21 cellular contexts compared by ENCODE assay signal in genomic region chr10:51327432-51327831, GRCh38.
DNase-seq lines count a peak whose midpoint lies in the region; ATAC-seq, FAIRE-seq and TF ChIP-seq lines count a peak whose summit lies in the region.
"Had no signal": no experiment of that assay in that cellular context is flagged by ENCODE, and none has a peak within 500 bp of the region (broad histone marks: within the 10 kb centered on the region; RNA-seq: fewer than 3 reads in every experiment).

No MANE protein-coding gene starts in this region.

- no peaks in the 10 kb centered on the region for H3K9me3 Mint-ChIP-seq in natural killer cell treated with Interleukin-12 subunit alpha and Interleukin-12 subunit beta and Interleukin-15 and Interleukin-18, amount 100 ng/mL, for 72 hours

- H3K27me3 Mint-ChIP-seq in natural killer cell treated with Interleukin-12 subunit alpha and Interleukin-12 subunit beta and Interleukin-15 and Interleukin-18, amount 100 ng/mL, for 72 hours = no peaks in the 10 kb centered on the region
- H3K27me3 Mint-ChIP-seq: B cell; CD4-positive, alpha-beta T cell had no signal

- H3K4me1 ChIP-seq in PC-3 (ENCODE audit: insufficient read depth, low read length) (no peaks in the 10 kb centered on the region), kidney (ENCODE audit: control insufficient read depth in 1 of 2, insufficient read depth in 1 of 2, low read depth in 1 of 2, low read length in 2 of 2) (no peaks in the 10 kb centered on the region), mucosa of descending colon (ENCODE audit: low read depth) (no peaks in the 10 kb centered on the region)
- H3K4me1 ChIP-seq: A549; BLaER1 treated with 17β-estradiol and CSF1 and Interleukin-3, amounts not matched to agents 10 nM and 100 nM; Caco-2 had no signal

- H3K4me3 ChIP-seq in PC-3 (ENCODE audit: low read length) (no peak overlapping the region), kidney (ENCODE audit: low read length in 2 of 2) (no peak overlapping the region), mucosa of descending colon (no peak overlapping the region)
- H3K4me3 ChIP-seq: A549; BLaER1 treated with 17β-estradiol and CSF1 and Interleukin-3, amounts not matched to agents 10 nM and 100 nM had no signal

- no peaks in the 10 kb centered on the region for H3K9me3 ChIP-seq in PC-3 (ENCODE audit: low read length)
- no peaks in the 10 kb centered on the region for H3K9me3 ChIP-seq in kidney (ENCODE audit: control insufficient read depth in 1 of 2, low read length in 2 of 2)
- no peaks in the 10 kb centered on the region for H3K9me3 ChIP-seq in mucosa of descending colon
- H3K9me3 ChIP-seq: A549; BLaER1 treated with 17β-estradiol and CSF1 and Interleukin-3, amounts not matched to agents 10 nM and 100 nM; Caco-2 had no signal

- H3K36me3 Mint-ChIP-seq in natural killer cell treated with Interleukin-12 subunit alpha and Interleukin-12 subunit beta and Interleukin-15 and Interleukin-18, amount 100 ng/mL, for 72 hours = no peaks in the 10 kb centered on the region
- H3K36me3 Mint-ChIP-seq: CD8-positive, alpha-beta T cell had no signal

- POLR2A ChIA-PET in PC-3 (lab: Charles Lee; ENCODE audit: unreplicated experiment) = no interaction called here

- no peak overlapping the region for H3K27ac ChIP-seq in PC-3 (ENCODE audit: low read length)
- no peak overlapping the region for H3K27ac ChIP-seq in kidney (ENCODE audit: low read depth in 2 of 2, low read length in 2 of 2)
- H3K27ac ChIP-seq: 22Rv1; A549; BLaER1 treated with 17β-estradiol and CSF1 and Interleukin-3, amounts not matched to agents 10 nM and 100 nM; C4-2B had no signal

- H3K4me1 Mint-ChIP-seq in natural killer cell treated with Interleukin-12 subunit alpha and Interleukin-12 subunit beta and Interleukin-15 and Interleukin-18, amount 100 ng/mL, for 72 hours (ENCODE audit: low read depth in 2 of 2) = no peaks in the 10 kb centered on the region
- H3K4me1 Mint-ChIP-seq: B cell had no signal

- H3K4me3 Mint-ChIP-seq in natural killer cell treated with Interleukin-12 subunit alpha and Interleukin-12 subunit beta and Interleukin-15 and Interleukin-18, amount 100 ng/mL, for 72 hours = no peak overlapping the region
- H3K4me3 Mint-ChIP-seq: B cell; CD4-positive, alpha-beta T cell; CD8-positive, alpha-beta T cell had no signal

- BruUV-seq in PC-3 (replicated peaks; lab: Mats Ljungman, UMichigan) = no TSS peak

- H3K9ac ChIP-seq in PC-3 (ENCODE audit: low read length) = no peak overlapping the region
- H3K9ac ChIP-seq in kidney (ENCODE audit: low read length in 2 of 2) = no peak overlapping the region
- H3K9ac ChIP-seq: BLaER1 treated with 17β-estradiol and CSF1 and Interleukin-3, amounts not matched to agents 10 nM and 100 nM had no signal

- TF ChIP-seq CTCF in PC-3 (conservative IDR thresholded peaks at IDR 0.05; ENCODE audit: low read depth, low read length) = no peak
- TF ChIP-seq CTCF in kidney (IDR thresholded peaks at IDR 0.05; ENCODE audit: borderline replicate concordance, extremely low read depth, insufficient read depth) = no peak
- no peak for TF ChIP-seq CTCF in mucosa of descending colon (IDR thresholded peaks at IDR 0.05)

- DNase-seq in PC-3 (no peak), kidney (no peak), mucosa of descending colon (no peak), H4 (ENCODE audit: low spot score) (no peak)
- no peak for DNase-seq in natural killer cell treated with Interleukin-12 subunit alpha and Interleukin-12 subunit beta and Interleukin-15 and Interleukin-18, amount 100 ng/mL, for 72 hours (ENCODE audit: low spot score)
- DNase-seq: AML-193; Caco-2; Calu3; CD4-positive, alpha-beta T cell; CD8-positive, alpha-beta T cell; DMS79 treated with DMSO at 0.1 percent for 48 hours; GF-D8 had no signal

- intact Hi-C loops in PC-3 (cut with micrococcal nuclease) = no loop called here
- intact Hi-C loops in kidney (cut with DNase I) = no loop called here
- intact Hi-C loops in mucosa of descending colon (cut with DNase I, micrococcal nuclease) = no loop called here

- ATAC-seq in PC-3 (peak; percentile 27; the same call in 1 of the 2 replicates), mucosa of descending colon (peak; percentile 62)
- no peak for ATAC-seq in natural killer cell treated with Interleukin-12 subunit alpha and Interleukin-12 subunit beta and Interleukin-15 and Interleukin-18, amount 100 ng/mL, for 72 hours
- ATAC-seq: A549; CD8-positive, alpha-beta T cell had no signal

- H3K27me3 ChIP-seq in PC-3 (ENCODE audit: low read length) = no peaks in the 10 kb centered on the region
- H3K27me3 ChIP-seq: BLaER1 treated with 17β-estradiol and CSF1 and Interleukin-3, amounts not matched to agents 10 nM and 100 nM had no signal

- no peaks in the 10 kb centered on the region for H3K36me3 ChIP-seq in PC-3 (ENCODE audit: low read depth, low read length)
- no peaks in the 10 kb centered on the region for H3K36me3 ChIP-seq in kidney (ENCODE audit: control insufficient read depth in 1 of 2, insufficient read depth in 2 of 2, low read length in 2 of 2)
- no peaks in the 10 kb centered on the region for H3K36me3 ChIP-seq in mucosa of descending colon (ENCODE audit: low read depth)
- H3K36me3 ChIP-seq: BLaER1 treated with 17β-estradiol and CSF1 and Interleukin-3, amounts not matched to agents 10 nM and 100 nM had no signal

- no peak overlapping the region for H3K4me2 ChIP-seq in PC-3 (ENCODE audit: low read length)
- H3K4me2 ChIP-seq: A549; BLaER1 treated with 17β-estradiol and CSF1 and Interleukin-3, amounts not matched to agents 10 nM and 100 nM had no signal

- CTCF ChIA-PET in PC-3 (lab: Charles Lee) = no interaction called here

- FAIRE-seq in kidney (lab: Jason Lieb, UNC) = peak; percentile 41
- FAIRE-seq: A549, D721Med, G401.6, GM12891, GM19239 had no signal

- H3K79me2 ChIP-seq in PC-3 (ENCODE audit: low read length) = no peaks in the 10 kb centered on the region

- H3K27ac Mint-ChIP-seq in natural killer cell treated with Interleukin-12 subunit alpha and Interleukin-12 subunit beta and Interleukin-15 and Interleukin-18, amount 100 ng/mL, for 72 hours = no peak overlapping the region
- H3K27ac Mint-ChIP-seq: B cell; CD4-positive, alpha-beta T cell; CD8-positive, alpha-beta T cell had no signal

- no peaks in the 10 kb centered on the region for H3K9me2 ChIP-seq in PC-3 (replicated peaks; ENCODE audit: low read length)

- H3F3A ChIP-seq in PC-3 (ENCODE audit: low read length, unreplicated experiment) = no peaks in the 10 kb centered on the region

- no peak overlapping the region for H2AFZ ChIP-seq in PC-3 (ENCODE audit: low read length)

- H4K20me1 ChIP-seq in PC-3 (ENCODE audit: low read length) = no peaks in the 10 kb centered on the region
- H4K20me1 ChIP-seq: BLaER1 treated with 17β-estradiol and CSF1 and Interleukin-3, amounts not matched to agents 10 nM and 100 nM had no signal

Comparison
In these comparisons a context has a peak if more than half of its experiments do, and no peak if none do; other contexts are left out.
1. ATAC-seq: peak in PC-3 (single experiment) and mucosa of descending colon (single experiment); none in natural killer cell treated with Interleukin-12 subunit alpha and Interleukin-12 subunit beta and Interleukin-15 and Interleukin-18, amount 100 ng/mL, for 72 hours (0 of 2).